8 cellular contexts compared by ENCODE assay signal in genomic region chr9:38391278-38392118, GRCh38. TPM values are rescaled to one million over a fixed set of nuclear protein-coding genes. Genes with fewer than 3 reads are reported as not detected.
DNase-seq lines count a peak whose midpoint lies in the region; ATAC-seq and TF ChIP-seq lines count a peak whose summit lies in the region.

No MANE protein-coding gene starts in this region.

- TF ChIP-seq POLR2A in NB4 (IDR thresholded peaks at IDR 0.05; ENCODE audit: extremely low read depth, insufficient read length): no peak

- H3K27ac Mint-ChIP-seq in Caco-2 (ENCODE audit: unreplicated experiment): no peak overlapping the region

- no peak overlapping the region for H3K27ac ChIP-seq in osteoblast (ENCODE audit: low read depth, low read length)

- TF ChIP-seq CTCF in Caco-2 (IDR thresholded peaks at IDR 0.05; ENCODE audit: insufficient read depth in 1 of 2, low read depth in 1 of 2, low read length in 1 of 2, severe bottlenecking in 1 of 2, unreplicated experiment in 1 of 2) (no peak), NB4 (IDR thresholded peaks at IDR 0.05; ENCODE audit: low read depth, low read length) (no peak), osteoblast (IDR thresholded peaks at IDR 0.05; ENCODE audit: extremely low read depth, low read depth, low read length) (no peak), GM10248 (IDR thresholded peaks at IDR 0.05; ENCODE audit: control extremely low read depth, extremely low read depth, low read depth, missing control alignments) (no peak)

- BruUV-seq in Caco-2 (replicated peaks; lab: Mats Ljungman, UMichigan): no TSS peak

- H3K4me2 ChIP-seq in osteoblast (ENCODE audit: insufficient read depth, low read length): peak overlapping the region; percentile 98

- ATAC-seq in GM19035 (IDR thresholded peaks at IDR 0.05; ENCODE audit: unreplicated experiment): no peak

- H3K4me1 ChIP-seq in Caco-2: peaks cover 9% of the 10 kb centered on the region
- H3K4me1 ChIP-seq in endocrine pancreas (ENCODE audit: control insufficient read depth, insufficient read depth, low read length): no peaks in the 10 kb centered on the region
- peaks cover 23% of the 10 kb centered on the region for H3K4me1 ChIP-seq in osteoblast (ENCODE audit: insufficient read depth, low read length)

- H3K4me3 ChIP-seq in Caco-2 (ENCODE audit: low read depth, low read length) (no peak overlapping the region), NB4 (ENCODE audit: low read depth, low read length) (peak overlapping the region; percentile 57), endocrine pancreas (ENCODE audit: control insufficient read depth, insufficient read depth, low read length) (peak overlapping the region; percentile 62), osteoblast (ENCODE audit: insufficient read depth, low read length) (peak overlapping the region; percentile 93)

- H3K4me3 Mint-ChIP-seq in Caco-2 (ENCODE audit: unreplicated experiment): peak overlapping the region; percentile 80

- no peak overlapping the region for H3K9ac ChIP-seq in endocrine pancreas (ENCODE audit: control insufficient read depth, insufficient read depth, low read length)

- peaks cover 7% of the 10 kb centered on the region for H4K20me1 ChIP-seq in osteoblast (ENCODE audit: insufficient read depth, low read length)

- intact Hi-C loops in Caco-2 (cut with micrococcal nuclease; ENCODE audit: unreplicated experiment): loop anchor here (1.0 to 10.0 kb wide), 3 partner anchors 10 to 53 kb away; no protein-coding TSS in a partner anchor

- H3K27me3 ChIP-seq in Caco-2 (replicated peaks; ENCODE audit: control insufficient read depth, insufficient read depth, low read length) (no peaks in the 10 kb centered on the region), endocrine pancreas (ENCODE audit: control insufficient read depth, insufficient read depth, low read length) (no peaks in the 10 kb centered on the region), osteoblast (ENCODE audit: insufficient read depth, low read length) (no peaks in the 10 kb centered on the region)

- H3K79me2 ChIP-seq in osteoblast (ENCODE audit: insufficient read depth, low read length): peaks cover 24% of the 10 kb centered on the region

- H3K9me3 ChIP-seq in Caco-2: no peaks in the 10 kb centered on the region
- H3K9me3 ChIP-seq in endocrine pancreas (ENCODE audit: control insufficient read depth, low read length): no peaks in the 10 kb centered on the region
- no peaks in the 10 kb centered on the region for H3K9me3 ChIP-seq in osteoblast (ENCODE audit: low read depth, low read length)

- CTCF ChIA-PET in Caco-2 (lab: Charles Lee) (no interaction called here), GM10248 (lab: Yijun Ruan, JAX) (interaction anchor here (2.0 kb wide), 1 partner anchor 10 kb away, joined by 7 read pairs; no protein-coding TSS in a partner anchor)

- H3K4me1 Mint-ChIP-seq in Caco-2 (ENCODE audit: low read depth, unreplicated experiment): peaks cover 20% of the 10 kb centered on the region

- no peak overlapping the region for H2AFZ ChIP-seq in osteoblast (ENCODE audit: low read length)

- H3K9me3 Mint-ChIP-seq in Caco-2 (ENCODE audit: unreplicated experiment): no peaks in the 10 kb centered on the region

- no peaks in the 10 kb centered on the region; the same call in 1 of the 2 replicates for H3K36me3 ChIP-seq in Caco-2 (ENCODE audit: control insufficient read depth, insufficient read depth, low read length)
- H3K36me3 ChIP-seq in endocrine pancreas (ENCODE audit: control insufficient read depth, insufficient read depth, low read length): peaks cover 4% of the 10 kb centered on the region
- H3K36me3 ChIP-seq in osteoblast (ENCODE audit: insufficient read depth, low read length): peaks cover 15% of the 10 kb centered on the region

- DNase-seq in Caco-2 (no peak), NB4 (ENCODE audit: low read depth) (no peak), osteoblast (ENCODE audit: insufficient read length, low spot score, missing footprints) (no peak), cerebellar cortex (ENCODE audit: low spot score) (no peak), GM10248 (ENCODE audit: extremely low spot score) (no peak), NCI-H146 (lab: John Stamatoyannopoulos, UW) (no peak)

- H3K27me3 Mint-ChIP-seq in Caco-2 (ENCODE audit: insufficient read depth, unreplicated experiment): no peaks in the 10 kb centered on the region

- peaks cover 14% of the 10 kb centered on the region for H3K36me3 Mint-ChIP-seq in Caco-2 (ENCODE audit: insufficient read depth, unreplicated experiment)

- POLR2A ChIA-PET in Caco-2 (lab: Charles Lee) (no interaction called here), GM10248 (lab: Yijun Ruan, JAX) (no interaction called here)

RNA-seq across cellular contexts. Expression of gene ALDH1B1, which starts 1.0 kb away (rescaled TPM):
- 35.7 and 38.3 TPM in 2 replicates for total RNA-seq in Caco-2 (2022)
- 38.0 and 38.6 TPM in 2 replicates for total RNA-seq in osteoblast

RNA-seq across cellular contexts. Expression of gene IGFBPL1, which starts 32.8 kb away (rescaled TPM):
- total RNA-seq in Caco-2 (2022): 1.3 and 1.6 TPM in 2 replicates
- total RNA-seq in osteoblast: 0.36 TPM in 1 of 2 replicates, not detected in the other
